8 cellular contexts compared by ENCODE assay signal in genomic region chr3:127590593-127591477, GRCh38.
DNase-seq lines count a peak whose midpoint lies in the region; TF ChIP-seq lines count a peak whose summit lies in the region.

TSS of gene TPRA1 (minus strand) at chr3:127590733. CDS start at chr3:127580146, 10,587 bp downstream.

- H3K9ac ChIP-seq in SK-N-MC (ENCODE audit: insufficient read length) = peak within 1 kb of the TSS; percentile 95

- H3K4me3 ChIP-seq in GM08714 (ENCODE audit: low read length) (peak within 1 kb of the TSS; percentile 91), HFF-Myc (replicated peaks; ENCODE audit: low read depth, low read length) (peak within 1 kb of the TSS; percentile 85), SK-N-MC (peak within 1 kb of the TSS; percentile 99)

- H3K9me3 Mint-ChIP-seq in activated naive CD4-positive, alpha-beta T cell treated with anti-CD3 and anti-CD28 coated beads, Interleukin-2, amount 10 ng/mL, durations not matched to agents 7 days and 5 days = no peaks in the 10 kb centered on the region

- peak within 1 kb of the TSS; percentile 91 for H3K4me3 Mint-ChIP-seq in activated naive CD4-positive, alpha-beta T cell treated with anti-CD3 and anti-CD28 coated beads, Interleukin-2, amount 10 ng/mL, durations not matched to agents 7 days and 5 days

- H3K9me3 ChIP-seq in SK-N-MC (ENCODE audit: low read depth, low read length) = no peaks in the 10 kb centered on the region

- CTCF ChIA-PET in activated naive CD4-positive, alpha-beta T cell treated with anti-CD3 and anti-CD28 coated beads, Interleukin-2, amount 10 ng/mL, durations not matched to agents 7 days and 5 days (lab: Charles Lee) = interaction anchor here (0.5 to 3.6 kb wide), 5 partner anchors 12 to 430 kb away, joined by 3 to 16 read pairs (median 3); no protein-coding TSS in a partner anchor

- peaks cover 29% of the 10 kb centered on the region for H3K4me1 Mint-ChIP-seq in activated naive CD4-positive, alpha-beta T cell treated with anti-CD3 and anti-CD28 coated beads, Interleukin-2, amount 10 ng/mL, durations not matched to agents 7 days and 5 days

- H3K27me3 Mint-ChIP-seq in activated naive CD4-positive, alpha-beta T cell treated with anti-CD3 and anti-CD28 coated beads, Interleukin-2, amount 10 ng/mL, durations not matched to agents 7 days and 5 days = no peaks in the 10 kb centered on the region

- peak within 1 kb of the TSS; percentile 97 for H3K27ac Mint-ChIP-seq in activated naive CD4-positive, alpha-beta T cell treated with anti-CD3 and anti-CD28 coated beads, Interleukin-2, amount 10 ng/mL, durations not matched to agents 7 days and 5 days

- H3K36me3 Mint-ChIP-seq in activated naive CD4-positive, alpha-beta T cell treated with anti-CD3 and anti-CD28 coated beads, Interleukin-2, amount 10 ng/mL, durations not matched to agents 7 days and 5 days = peaks cover 2% of the 10 kb centered on the region

- peak within 1 kb of the TSS; percentile 80 for H3K27ac ChIP-seq in SK-N-MC

- no peaks in the 10 kb centered on the region for H3K36me3 ChIP-seq in SK-N-MC (ENCODE audit: insufficient read depth, low read length)

- no peak for TF ChIP-seq CTCF in HFF-Myc (IDR thresholded peaks at IDR 0.05; ENCODE audit: low read depth, low read length, missing control alignments)

- DNase-seq in HFF-Myc (ENCODE audit: extremely low read depth, low read depth) (peak; percentile 95), MV-4-11 (lab: John Stamatoyannopoulos, UW) (peak; percentile 99), SK-N-MC (ENCODE audit: low read depth, low spot score) (peak; percentile 98), germinal center (ENCODE audit: low spot score) (peak; percentile 94), non-pigmented ciliary epithelial cell (ENCODE audit: low read depth) (peak; percentile 85), superior temporal gyrus (ENCODE audit: extremely low spot score) (peak; percentile 99)
- peak; percentile 89 for DNase-seq in activated naive CD4-positive, alpha-beta T cell treated with anti-CD3 and anti-CD28 coated beads, Interleukin-2, amount 10 ng/mL, durations not matched to agents 7 days and 5 days

Comparison
In these comparisons a context has a peak if more than half of its experiments do, and no peak if none do; other contexts are left out.
1. Peak in every context shown above with its lines: DNase-seq, H3K4me3 ChIP-seq and H3K27ac ChIP-seq.